ENCODE assay signal across 8 cellular contexts in genomic region chr10:61987537-61987936, GRCh38.
DNase-seq lines count a peak whose midpoint lies in the region; ATAC-seq and TF ChIP-seq lines count a peak whose summit lies in the region.

No MANE protein-coding gene starts in this region.

- peaks cover 24 to 26% of the 10 kb centered on the region in 2 donors for H3K4me1 ChIP-seq in naive thymus-derived CD4-positive, alpha-beta T cell (ENCODE audit: control insufficient read depth in 2 of 2, insufficient read depth in 2 of 2, low read length in 2 of 2)

- CTCF ChIA-PET in naive thymus-derived CD4-positive, alpha-beta T cell (lab: Charles Lee), result no interaction called here

- H3K4me1 Mint-ChIP-seq in naive thymus-derived CD4-positive, alpha-beta T cell, result peaks cover 41 to 81% (median 73%) of the 10 kb centered on the region in 7 donors

- TF ChIP-seq CTCF in GM13977 (IDR thresholded peaks at IDR 0.05; ENCODE audit: extremely low read depth, insufficient read depth, missing control alignments), result no peak

- no peak for DNase-seq in naive thymus-derived CD4-positive, alpha-beta T cell
- DNase-seq in SHP77 (lab: John Stamatoyannopoulos, UW) (no peak), HuH-7 (ENCODE audit: low spot score) (no peak), GM13977 (ENCODE audit: low spot score) (no peak), GM19238 (ENCODE audit: insufficient read length, low spot score) (no peak)

- in situ Hi-C loops in GM13977 (cut with MboI; ENCODE audit: low pct_unique_long_range_greater_than_20kb, low sequenced_read_pairs, unreplicated experiment), result no loop called here

- intact Hi-C loops in naive thymus-derived CD4-positive, alpha-beta T cell (cut with micrococcal nuclease), result loop anchor here in 1 of 2 donors (5.0 kb wide), 1 partner anchor 700 kb away; no protein-coding TSS in a partner anchor

- H3K27ac Mint-ChIP-seq in naive thymus-derived CD4-positive, alpha-beta T cell, result peak overlapping the region; percentile 38 to 98 (median 80)

- H3K9me3 ChIP-seq in KOPT-K1 (ENCODE audit: insufficient read depth, low read length, poor library complexity, severe bottlenecking), result no peaks in the 10 kb centered on the region
- no peaks in the 10 kb centered on the region for H3K9me3 ChIP-seq in naive thymus-derived CD4-positive, alpha-beta T cell (ENCODE audit: control insufficient read depth in 2 of 3, low read length in 3 of 3)

- peak overlapping the region in 9 of 10 donors; percentile 8 to 86 (median 63) for H3K4me3 Mint-ChIP-seq in naive thymus-derived CD4-positive, alpha-beta T cell

- H3K27me3 Mint-ChIP-seq in naive thymus-derived CD4-positive, alpha-beta T cell, result no peaks in the 10 kb centered on the region

- peak overlapping the region; percentile 24 for H3K27ac ChIP-seq in KOPT-K1 (ENCODE audit: low read depth, low read length, poor library complexity, severe bottlenecking)
- peak overlapping the region; percentile 30 for H3K27ac ChIP-seq in naive thymus-derived CD4-positive, alpha-beta T cell (ENCODE audit: low read depth, low read length)

- no peaks in the 10 kb centered on the region for H3K27me3 ChIP-seq in naive thymus-derived CD4-positive, alpha-beta T cell (ENCODE audit: control insufficient read depth in 2 of 2, insufficient read depth in 2 of 2, low read length in 2 of 2)

- no peaks in the 10 kb centered on the region for H3K9me3 Mint-ChIP-seq in naive thymus-derived CD4-positive, alpha-beta T cell

- POLR2A ChIA-PET in naive thymus-derived CD4-positive, alpha-beta T cell (lab: Charles Lee), result interaction anchor here (1.3 kb wide), 1 partner anchor 84 kb away, joined by 3 read pairs; no protein-coding TSS in a partner anchor

- H3K4me3 ChIP-seq in naive thymus-derived CD4-positive, alpha-beta T cell (ENCODE audit: low read length), result no peak overlapping the region

- ATAC-seq in GM18499 (IDR thresholded peaks at IDR 0.05; ENCODE audit: insufficient read depth, unreplicated experiment), result peak; percentile 7
- peak; percentile 38 for ATAC-seq in GM21717 (IDR thresholded peaks at IDR 0.05; ENCODE audit: unreplicated experiment)
- peak; percentile 6 for ATAC-seq in naive thymus-derived CD4-positive, alpha-beta T cell

- H3K36me3 ChIP-seq in KOPT-K1 (ENCODE audit: insufficient read depth, low read length), result no peaks in the 10 kb centered on the region; the same call in 1 of the 2 replicates
- no peaks in the 10 kb centered on the region for H3K36me3 ChIP-seq in naive thymus-derived CD4-positive, alpha-beta T cell (ENCODE audit: control insufficient read depth in 2 of 3, insufficient read depth in 3 of 3, low read length in 3 of 3)

- H3K36me3 Mint-ChIP-seq in naive thymus-derived CD4-positive, alpha-beta T cell, result peaks cover 0 to 50% (median 8%) of the 10 kb centered on the region in 5 donors
